19 cellular contexts compared by ENCODE assay signal in the genomic region with DNA sequence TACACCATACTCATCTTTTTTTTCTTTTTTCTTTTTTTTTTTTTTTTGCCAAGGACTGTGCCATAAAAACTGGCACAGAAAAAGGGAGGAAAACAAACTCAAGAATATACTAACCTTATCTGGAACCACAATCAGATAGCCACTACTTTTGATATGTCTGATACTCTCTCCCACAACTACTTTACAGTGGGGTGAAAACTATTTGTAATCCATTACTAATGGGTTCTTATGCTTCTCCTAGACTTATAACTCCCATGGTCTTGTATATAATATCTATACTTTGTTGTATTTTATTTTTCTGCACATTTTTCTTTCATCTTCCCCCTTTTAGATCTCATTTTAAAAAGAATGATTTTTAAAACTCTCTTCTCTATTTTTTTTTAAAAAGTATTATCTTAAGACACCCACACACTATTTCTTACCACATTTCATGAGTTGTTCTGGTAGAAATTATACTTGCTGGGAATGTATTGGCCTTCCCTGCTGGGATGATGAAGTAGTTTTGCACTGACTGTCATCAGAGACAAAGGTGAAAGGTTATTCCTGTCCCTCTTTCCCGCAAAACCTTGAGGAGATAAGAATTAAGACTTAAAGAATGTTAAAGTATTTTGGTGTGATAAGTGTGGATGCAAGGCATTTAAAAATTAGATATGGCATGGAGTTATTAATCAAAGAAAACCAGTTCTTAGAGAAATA.
DNase-seq lines count a peak whose midpoint lies in the region; ATAC-seq and TF ChIP-seq lines count a peak whose summit lies in the region.
"Had no signal": no experiment of that assay in that cellular context is flagged by ENCODE, and none has a peak within 500 bp of the region (broad histone marks: within the 10 kb centered on the region; RNA-seq: fewer than 3 reads in every experiment).

No MANE protein-coding gene starts in this region.

- H3K36me3 Mint-ChIP-seq in activated CD8-positive, alpha-beta memory T cell treated with anti-CD3 and anti-CD28 coated beads, Interleukin-2, amount 10 ng/mL, durations not matched to agents 7 days and 5 days, result no peaks in the 10 kb centered on the region
- H3K36me3 Mint-ChIP-seq in activated T-helper 17 cell treated with anti-CD3 and anti-CD28 coated beads, Interleukin-2, amount 50 U/mL, for 72 hours (ENCODE audit: low read depth), result no peaks in the 10 kb centered on the region
- no peaks in the 10 kb centered on the region for H3K36me3 Mint-ChIP-seq in stimulated activated naive CD8-positive, alpha-beta T cell treated with anti-CD3 and anti-CD28 coated beads, Interleukin-15, Interleukin-2, amounts not matched to agents 100 ng/mL and 50 ng/mL, for 24 hours (ENCODE audit: low read depth)

- no peak overlapping the region for H4K8ac ChIP-seq in mesenchymal stem cell (ENCODE audit: low read length)

- peak; percentile 36 for ATAC-seq in activated CD8-positive, alpha-beta memory T cell treated with anti-CD3 and anti-CD28 coated beads, Interleukin-2, amount 10 ng/mL, durations not matched to agents 7 days and 5 days
- ATAC-seq in activated T-helper 17 cell treated with anti-CD3 and anti-CD28 coated beads, Interleukin-2, amount 50 U/mL, for 72 hours (replicated peaks), result peak; percentile 74
- ATAC-seq: CD8-positive, alpha-beta T cell; Right ventricle myocardium inferior had no signal

- peaks cover 15% of the 10 kb centered on the region for H3K4me1 Mint-ChIP-seq in activated CD8-positive, alpha-beta memory T cell treated with anti-CD3 and anti-CD28 coated beads, Interleukin-2, amount 10 ng/mL, durations not matched to agents 7 days and 5 days
- peaks cover 23% of the 10 kb centered on the region for H3K4me1 Mint-ChIP-seq in activated T-helper 17 cell treated with anti-CD3 and anti-CD28 coated beads, Interleukin-2, amount 50 U/mL, for 72 hours
- peaks cover 54% of the 10 kb centered on the region for H3K4me1 Mint-ChIP-seq in stimulated activated naive CD8-positive, alpha-beta T cell treated with anti-CD3 and anti-CD28 coated beads, Interleukin-15, Interleukin-2, amounts not matched to agents 100 ng/mL and 50 ng/mL, for 24 hours (ENCODE audit: low read depth)

- H3K4me2 ChIP-seq in mesenchymal stem cell (ENCODE audit: low read length, poor library complexity, severe bottlenecking), result no peak overlapping the region
- H3K4me2 ChIP-seq: KMS-11 had no signal

- H3K27me3 ChIP-seq in testis (no peaks in the 10 kb centered on the region), mesenchymal stem cell (ENCODE audit: control insufficient read depth in 1 of 2, insufficient read depth in 1 of 2, low read length in 2 of 2) (no peaks in the 10 kb centered on the region)
- H3K27me3 ChIP-seq: SJSA1 had no signal

- CTCF ChIA-PET in activated CD8-positive, alpha-beta memory T cell treated with anti-CD3 and anti-CD28 coated beads, Interleukin-2, amount 10 ng/mL, durations not matched to agents 7 days and 5 days (lab: Charles Lee), result no interaction called here

- H3K4me1 ChIP-seq in testis (no peaks in the 10 kb centered on the region), mesenchymal stem cell (ENCODE audit: control insufficient read depth, insufficient read depth, low read depth, low read length) (no peaks in the 10 kb centered on the region)
- H3K4me1 ChIP-seq: SJSA1 had no signal

- H3K36me3 ChIP-seq in testis (ENCODE audit: low read depth, missing control alignments) (no peaks in the 10 kb centered on the region), mesenchymal stem cell (ENCODE audit: control insufficient read depth in 1 of 2, insufficient read depth in 2 of 2, low read depth in 1 of 2, low read length in 2 of 2) (no peaks in the 10 kb centered on the region)
- H3K36me3 ChIP-seq: SJSA1 had no signal

- no peak overlapping the region for H3K27ac Mint-ChIP-seq in activated CD8-positive, alpha-beta memory T cell treated with anti-CD3 and anti-CD28 coated beads, Interleukin-2, amount 10 ng/mL, durations not matched to agents 7 days and 5 days
- H3K27ac Mint-ChIP-seq in activated T-helper 17 cell treated with anti-CD3 and anti-CD28 coated beads, Interleukin-2, amount 50 U/mL, for 72 hours, result no peak overlapping the region
- peak overlapping the region; percentile 69 for H3K27ac Mint-ChIP-seq in stimulated activated naive CD8-positive, alpha-beta T cell treated with anti-CD3 and anti-CD28 coated beads, Interleukin-15, Interleukin-2, amounts not matched to agents 100 ng/mL and 50 ng/mL, for 24 hours
- H3K27ac Mint-ChIP-seq: CD8-positive, alpha-beta T cell had no signal

- H2BK15ac ChIP-seq in mesenchymal stem cell (ENCODE audit: low read depth, poor library complexity, severe bottlenecking), result no peak overlapping the region

- no peak for DNase-seq in activated CD8-positive, alpha-beta memory T cell treated with anti-CD3 and anti-CD28 coated beads, Interleukin-2, amount 10 ng/mL, durations not matched to agents 7 days and 5 days
- DNase-seq in activated CD8-positive, alpha-beta memory T cell treated with anti-CD3 and anti-CD28 coated beads, Interleukin-2, amount 50 U/mL, for 48 hours, result no peak
- DNase-seq in fibroblast of mammary gland (ENCODE audit: low read depth), result peak; percentile 27
- DNase-seq in UCSD-AML1 (lab: John Stamatoyannopoulos, UW; ENCODE audit: unreplicated experiment), result no peak
- no peak for DNase-seq in testis
- DNase-seq in mesenchymal stem cell, result no peak
- DNase-seq: 8988T; C1 segment of cervical spinal cord; CD8-positive, alpha-beta T cell; NCI-H1092 treated with DMSO at 0.1 percent for 48 hours; NCI-H146; NCI-H2029; NCI-H446; NCI-H526 had no signal

- no peak overlapping the region for H3K4me3 Mint-ChIP-seq in activated CD8-positive, alpha-beta memory T cell treated with anti-CD3 and anti-CD28 coated beads, Interleukin-2, amount 10 ng/mL, durations not matched to agents 7 days and 5 days
- no peak overlapping the region for H3K4me3 Mint-ChIP-seq in activated T-helper 17 cell treated with anti-CD3 and anti-CD28 coated beads, Interleukin-2, amount 50 U/mL, for 72 hours
- no peak overlapping the region for H3K4me3 Mint-ChIP-seq in stimulated activated naive CD8-positive, alpha-beta T cell treated with anti-CD3 and anti-CD28 coated beads, Interleukin-15, Interleukin-2, amounts not matched to agents 100 ng/mL and 50 ng/mL, for 24 hours
- H3K4me3 Mint-ChIP-seq: CD8-positive, alpha-beta T cell had no signal

- H3K18ac ChIP-seq in mesenchymal stem cell (ENCODE audit: low read depth in 1 of 2, low read length in 2 of 2), result no peak overlapping the region

- H2BK120ac ChIP-seq in mesenchymal stem cell (ENCODE audit: low read depth, low read length), result no peak overlapping the region

- no peak for TF ChIP-seq CTCF in fibroblast of mammary gland (conservative IDR thresholded peaks at IDR 0.05; ENCODE audit: control insufficient read depth, insufficient read depth, low read depth, low read length)
- no peak for TF ChIP-seq CTCF in testis (IDR thresholded peaks at IDR 0.05)

- no peak overlapping the region for H3K27ac ChIP-seq in testis
- no peak overlapping the region for H3K27ac ChIP-seq in mesenchymal stem cell (ENCODE audit: low read length, poor library complexity, severe bottlenecking)
- H3K27ac ChIP-seq: KMS-11, SJSA1 had no signal

- H3K9me3 ChIP-seq in testis (no peaks in the 10 kb centered on the region), mesenchymal stem cell (ENCODE audit: control insufficient read depth, low read length) (no peaks in the 10 kb centered on the region)
- H3K9me3 ChIP-seq: SJSA1 had no signal

- no peak overlapping the region for H3K4ac ChIP-seq in mesenchymal stem cell (ENCODE audit: low read depth in 1 of 2, low read length in 2 of 2)

- no peak overlapping the region for H2AFZ ChIP-seq in mesenchymal stem cell (ENCODE audit: low read depth, low read length)

- no peaks in the 10 kb centered on the region for H3K79me1 ChIP-seq in mesenchymal stem cell (replicated peaks; ENCODE audit: low read length, poor library complexity, severe bottlenecking)

- TF ChIP-seq POLR2A in testis (IDR thresholded peaks at IDR 0.05), result no peak

- H2AK5ac ChIP-seq in mesenchymal stem cell (ENCODE audit: low read length, severe bottlenecking), result no peak overlapping the region

- H3K4me3 ChIP-seq in fibroblast of mammary gland (ENCODE audit: control insufficient read depth, low read depth, low read length) (no peak overlapping the region), testis (no peak overlapping the region), mesenchymal stem cell (ENCODE audit: insufficient read depth in 1 of 2, low read depth in 1 of 2, low read length in 2 of 2) (no peak overlapping the region)
- H3K4me3 ChIP-seq: SJSA1 had no signal

- no peak overlapping the region for H4K91ac ChIP-seq in mesenchymal stem cell (ENCODE audit: low read length)

- H3K27me3 Mint-ChIP-seq in activated CD8-positive, alpha-beta memory T cell treated with anti-CD3 and anti-CD28 coated beads, Interleukin-2, amount 10 ng/mL, durations not matched to agents 7 days and 5 days, result peaks cover 12% of the 10 kb centered on the region
- no peaks in the 10 kb centered on the region for H3K27me3 Mint-ChIP-seq in activated T-helper 17 cell treated with anti-CD3 and anti-CD28 coated beads, Interleukin-2, amount 50 U/mL, for 72 hours
- H3K27me3 Mint-ChIP-seq in stimulated activated naive CD8-positive, alpha-beta T cell treated with anti-CD3 and anti-CD28 coated beads, Interleukin-15, Interleukin-2, amounts not matched to agents 100 ng/mL and 50 ng/mL, for 24 hours, result no peaks in the 10 kb centered on the region

- no peak overlapping the region for H2BK12ac ChIP-seq in mesenchymal stem cell (ENCODE audit: low read length in 2 of 2)

- 42 to 59% methylated on average over 1 of the region's 1 CpG for WGBS in testis, 2 donors
- WGBS in mesenchymal stem cell, result 88% methylated on average over 1 of the region's 1 CpG

- no peak overlapping the region for H3K9ac ChIP-seq in mesenchymal stem cell (ENCODE audit: low read length)
- H3K9ac ChIP-seq: KMS-11 had no signal

- intact Hi-C loops in testis (cut with DNase I; ENCODE audit: low total_unique reads), result no loop called here

- H3K14ac ChIP-seq in mesenchymal stem cell (ENCODE audit: low read length in 2 of 2), result no peak overlapping the region

- no peak overlapping the region for H2BK5ac ChIP-seq in mesenchymal stem cell (ENCODE audit: low read depth, low read length, poor library complexity, severe bottlenecking)

- no peaks in the 10 kb centered on the region for H3K9me3 Mint-ChIP-seq in activated CD8-positive, alpha-beta memory T cell treated with anti-CD3 and anti-CD28 coated beads, Interleukin-2, amount 10 ng/mL, durations not matched to agents 7 days and 5 days (ENCODE audit: low read depth)
- H3K9me3 Mint-ChIP-seq in activated T-helper 17 cell treated with anti-CD3 and anti-CD28 coated beads, Interleukin-2, amount 50 U/mL, for 72 hours, result peaks cover 3% of the 10 kb centered on the region
- no peaks in the 10 kb centered on the region for H3K9me3 Mint-ChIP-seq in stimulated activated naive CD8-positive, alpha-beta T cell treated with anti-CD3 and anti-CD28 coated beads, Interleukin-15, Interleukin-2, amounts not matched to agents 100 ng/mL and 50 ng/mL, for 24 hours
- H3K9me3 Mint-ChIP-seq: CD8-positive, alpha-beta T cell had no signal

- no peak overlapping the region for H3K23ac ChIP-seq in mesenchymal stem cell (ENCODE audit: low read length in 2 of 2)
